12 cellular contexts compared by ENCODE assay signal in genomic region chr10:114615600-114616007, GRCh38. TPM values are rescaled to one million over a fixed set of nuclear protein-coding genes. Genes with fewer than 3 reads are reported as not detected.
DNase-seq lines count a peak whose midpoint lies in the region; ATAC-seq and TF ChIP-seq lines count a peak whose summit lies in the region.
"Had no signal": no experiment of that assay in that cellular context is flagged by ENCODE, and none has a peak within 500 bp of the region (broad histone marks: within the 10 kb centered on the region; RNA-seq: fewer than 3 reads in every experiment).

No MANE protein-coding gene starts in this region.

- no peaks in the 10 kb centered on the region for H3K36me3 ChIP-seq in suprapubic skin

- TF ChIP-seq CTCF in GM10248 (IDR thresholded peaks at IDR 0.05; ENCODE audit: control extremely low read depth, extremely low read depth, low read depth, missing control alignments) (no peak), suprapubic skin (IDR thresholded peaks at IDR 0.05) (no peak)

- H3K4me3 ChIP-seq in suprapubic skin: no peak overlapping the region
- H3K4me3 ChIP-seq: SJSA1 had no signal

- peak overlapping the region; percentile 36 for H3K27ac Mint-ChIP-seq in activated T-helper 1 cell treated with anti-CD3 and anti-CD28 coated beads, Interleukin-12 subunit alpha, Interleukin-12 subunit beta, Interleukin-2, Interleukin-4 antibody, amounts not matched to agents 30 ng/mL and 10 ng/mL and 1 ng/mL, durations not matched to agents 14 hours and 24 hours and 36 hours

- DNase-seq in GM10248 (ENCODE audit: extremely low spot score) (peak; percentile 30), NCI-H187 (lab: John Stamatoyannopoulos, UW) (no peak), suprapubic skin (ENCODE audit: low spot score in 2 of 2) (no peak), NCI-H128 (lab: John Stamatoyannopoulos, UW; ENCODE audit: unreplicated experiment) (no peak), DMS153 treated with DMSO at 0.1 percent for 48 hours (lab: John Stamatoyannopoulos, UW; ENCODE audit: unreplicated experiment) (no peak)
- no peak for DNase-seq in activated T-helper 1 cell treated with anti-CD3 and anti-CD28 coated beads, Interleukin-12 subunit alpha, Interleukin-12 subunit beta, Interleukin-2, Interleukin-4 antibody, amounts not matched to agents 30 ng/mL and 10 ng/mL and 1 ng/mL, durations not matched to agents 14 hours and 24 hours and 36 hours (ENCODE audit: low spot score)
- DNase-seq: DMS79, IMR-90 had no signal

- peaks cover 22% of the 10 kb centered on the region for H3K4me1 Mint-ChIP-seq in activated T-helper 1 cell treated with anti-CD3 and anti-CD28 coated beads, Interleukin-12 subunit alpha, Interleukin-12 subunit beta, Interleukin-2, Interleukin-4 antibody, amounts not matched to agents 30 ng/mL and 10 ng/mL and 1 ng/mL, durations not matched to agents 14 hours and 24 hours and 36 hours (ENCODE audit: low read depth)

- POLR2A ChIA-PET in GM10248 (lab: Yijun Ruan, JAX): interaction anchor here (0.5 kb wide), 1 partner anchor 14 kb away, joined by 3 read pairs; no protein-coding TSS in a partner anchor

- H3K27ac ChIP-seq in suprapubic skin: no peak overlapping the region
- H3K27ac ChIP-seq: parathyroid adenoma, SJSA1 had no signal

- no peaks in the 10 kb centered on the region for H3K9me3 Mint-ChIP-seq in activated T-helper 1 cell treated with anti-CD3 and anti-CD28 coated beads, Interleukin-12 subunit alpha, Interleukin-12 subunit beta, Interleukin-2, Interleukin-4 antibody, amounts not matched to agents 30 ng/mL and 10 ng/mL and 1 ng/mL, durations not matched to agents 14 hours and 24 hours and 36 hours

- peaks cover 44% of the 10 kb centered on the region for H3K4me1 ChIP-seq in suprapubic skin
- H3K4me1 ChIP-seq: parathyroid adenoma had no signal

- 25% methylated on average over 1 of the region's 1 CpG for WGBS in suprapubic skin

- peak overlapping the region; percentile 11 for H3K4me3 Mint-ChIP-seq in activated T-helper 1 cell treated with anti-CD3 and anti-CD28 coated beads, Interleukin-12 subunit alpha, Interleukin-12 subunit beta, Interleukin-2, Interleukin-4 antibody, amounts not matched to agents 30 ng/mL and 10 ng/mL and 1 ng/mL, durations not matched to agents 14 hours and 24 hours and 36 hours

- CTCF ChIA-PET in GM10248 (lab: Yijun Ruan, JAX): interaction anchor here (0.6 to 1.5 kb wide), 5 partner anchors 15 to 79 kb away, joined by 3 read pairs; no protein-coding TSS in a partner anchor

- ATAC-seq in GM19351 (IDR thresholded peaks at IDR 0.05; ENCODE audit: unreplicated experiment): peak; percentile 97
- ATAC-seq in HG03025 (IDR thresholded peaks at IDR 0.05; ENCODE audit: low FRiP score, unreplicated experiment): peak; percentile 80

- TF ChIP-seq EP300 in suprapubic skin (IDR thresholded peaks at IDR 0.05): no peak

- peaks cover 9% of the 10 kb centered on the region for H3K27me3 Mint-ChIP-seq in activated T-helper 1 cell treated with anti-CD3 and anti-CD28 coated beads, Interleukin-12 subunit alpha, Interleukin-12 subunit beta, Interleukin-2, Interleukin-4 antibody, amounts not matched to agents 30 ng/mL and 10 ng/mL and 1 ng/mL, durations not matched to agents 14 hours and 24 hours and 36 hours (ENCODE audit: insufficient read depth)

- H3K36me3 Mint-ChIP-seq in activated T-helper 1 cell treated with anti-CD3 and anti-CD28 coated beads, Interleukin-12 subunit alpha, Interleukin-12 subunit beta, Interleukin-2, Interleukin-4 antibody, amounts not matched to agents 30 ng/mL and 10 ng/mL and 1 ng/mL, durations not matched to agents 14 hours and 24 hours and 36 hours (ENCODE audit: low read depth): peaks cover 6% of the 10 kb centered on the region

- intact Hi-C loops in activated T-helper 1 cell treated with anti-CD3 and anti-CD28 coated beads, Interleukin-12 subunit alpha, Interleukin-12 subunit beta, Interleukin-2, Interleukin-4 antibody, amounts not matched to agents 30 ng/mL and 10 ng/mL and 1 ng/mL, durations not matched to agents 14 hours and 24 hours and 36 hours (cut with micrococcal nuclease): loop anchor here (1.0 to 10.0 kb wide), 8 partner anchors 17 to 441 kb away; partner anchors contain the start of genes CCDC186, TDRD1 and TRUB1

- no peaks in the 10 kb centered on the region for H3K9me3 ChIP-seq in suprapubic skin
- H3K9me3 ChIP-seq: SJSA1 had no signal

- H3K27me3 ChIP-seq in suprapubic skin: no peaks in the 10 kb centered on the region
- H3K27me3 ChIP-seq: SJSA1 had no signal

- no peak for TF ChIP-seq POLR2A in suprapubic skin (IDR thresholded peaks at IDR 0.05)

RNA-seq across cellular contexts. Expression of gene ABLIM1, which starts 42.5 kb away (rescaled TPM):
- total RNA-seq in activated T-helper 1 cell treated with anti-CD3 and anti-CD28 coated beads, Interleukin-12 subunit alpha, Interleukin-12 subunit beta, Interleukin-2, Interleukin-4 antibody, amounts not matched to agents 30 ng/mL and 10 ng/mL and 1 ng/mL, durations not matched to agents 14 hours and 24 hours and 36 hours: 14.2 TPM in 2 replicates
- 100 to 1,000 TPM; 156 to 278 (median 213) TPM for total RNA-seq in suprapubic skin

Comparison
In these comparisons a context has a peak if more than half of its experiments do, and no peak if none do; other contexts are left out.
1. RNA of gene ABLIM1, which starts 42.5 kb away (total RNA-seq): 156 to 278 TPM in suprapubic skin; 14.2 TPM in activated T-helper 1 cell treated with anti-CD3 and anti-CD28 coated beads, Interleukin-12 subunit alpha, Interleukin-12 subunit beta, Interleukin-2, Interleukin-4 antibody, amounts not matched to agents 30 ng/mL and 10 ng/mL and 1 ng/mL, durations not matched to agents 14 hours and 24 hours and 36 hours; every median in the first group is over 10 times any median in the second.